20 cellular contexts compared by ENCODE assay signal in the genomic region with DNA sequence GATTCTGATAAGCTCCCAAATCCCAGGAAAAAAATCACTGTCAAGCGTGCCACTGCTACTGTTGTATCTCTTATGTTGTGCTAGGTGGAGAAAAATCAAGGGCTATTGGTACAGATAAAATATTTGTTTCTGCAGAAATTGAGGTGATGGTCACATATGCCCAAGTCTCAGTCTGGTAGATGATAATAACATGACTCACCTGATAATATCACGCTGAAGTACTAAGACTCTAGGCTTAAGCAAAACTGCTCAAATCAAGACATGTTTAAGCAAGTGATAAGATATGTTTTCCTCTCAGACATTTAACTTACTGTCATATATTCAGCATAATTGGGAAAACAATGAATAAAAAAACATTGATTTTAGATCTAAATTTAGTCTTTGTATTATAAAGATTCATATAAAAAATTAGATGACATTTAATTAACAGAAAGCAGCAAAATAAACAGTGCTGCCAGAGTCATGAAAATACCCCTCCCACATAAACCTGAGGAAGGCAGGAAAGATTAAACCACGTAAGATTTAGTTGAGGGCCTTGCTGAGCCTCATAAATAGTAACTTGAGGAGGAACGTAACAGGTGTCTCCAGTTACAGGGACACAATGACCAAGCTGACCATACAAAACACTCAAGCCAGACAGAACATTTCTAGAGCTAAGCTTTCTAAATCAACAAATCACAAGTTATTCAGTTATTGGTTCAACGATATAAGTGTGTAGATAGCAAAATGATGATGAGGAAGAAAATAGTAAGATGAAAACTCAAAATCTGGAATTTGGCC.
"Had no signal": no experiment of that assay in that cellular context is flagged by ENCODE, and none has a peak within 500 bp of the region (broad histone marks: within the 10 kb centered on the region; RNA-seq: fewer than 3 reads in every experiment).

No MANE protein-coding gene starts in this region.

- H3K27me3 Mint-ChIP-seq: activated B cell treated with CpG ODN at 0.5 μM for 24 hours; activated CD8-positive, alpha-beta T cell treated with anti-CD3 and anti-CD28 coated beads for 36 hours; activated naive CD8-positive, alpha-beta T cell treated with anti-CD3 and anti-CD28 coated beads, Interleukin-2, amount 10 ng/mL, durations not matched to agents 7 days and 5 days; activated T-helper 17 cell treated with anti-CD3 and anti-CD28 coated beads, Interleukin-2, amount 50 U/mL, for 72 hours; effector memory CD8-positive, alpha-beta T cell; stimulated activated memory B cell treated with anti-CD40 and anti-IgM and Interleukin-4, amounts not matched to agents 10 μg/mL and 1 μg/mL and 100 μg/mL, for 72 hours had no signal

- H3K9me3 Mint-ChIP-seq: activated B cell treated with CpG ODN at 0.5 μM for 24 hours; activated CD8-positive, alpha-beta T cell treated with anti-CD3 and anti-CD28 coated beads for 36 hours; activated naive CD8-positive, alpha-beta T cell treated with anti-CD3 and anti-CD28 coated beads, Interleukin-2, amount 10 ng/mL, durations not matched to agents 7 days and 5 days; activated T-helper 17 cell treated with anti-CD3 and anti-CD28 coated beads, Interleukin-2, amount 50 U/mL, for 72 hours; effector memory CD8-positive, alpha-beta T cell; natural killer cell; stimulated activated memory B cell treated with anti-CD40 and anti-IgM and Interleukin-4, amounts not matched to agents 10 μg/mL and 1 μg/mL and 100 μg/mL, for 72 hours had no signal

- ATAC-seq: activated CD8-positive, alpha-beta T cell treated with anti-CD3 and anti-CD28 coated beads for 36 hours; activated T-helper 17 cell treated with anti-CD3 and anti-CD28 coated beads, Interleukin-2, amount 50 U/mL, for 72 hours; effector memory CD8-positive, alpha-beta T cell; natural killer cell; stimulated activated memory B cell treated with anti-CD40 and anti-IgM and Interleukin-4, amounts not matched to agents 10 μg/mL and 1 μg/mL and 100 μg/mL, for 72 hours had no signal

- H3K36me3 ChIP-seq: sigmoid colon, spleen, upper lobe of left lung had no signal

- H3K4me1 ChIP-seq: sigmoid colon, spleen, testis, upper lobe of left lung had no signal

- DNase-seq: activated B cell treated with CpG ODN at 0.5 μM for 24 hours; activated CD4-positive, alpha-beta T cell treated with anti-CD3 and anti-CD28 coated beads for 4 hours; activated CD8-positive, alpha-beta T cell treated with anti-CD3 and anti-CD28 coated beads for 36 hours; activated naive CD4-positive, alpha-beta T cell; activated naive CD8-positive, alpha-beta T cell treated with anti-CD3 and anti-CD28 coated beads, Interleukin-2, amount 10 ng/mL, durations not matched to agents 7 days and 5 days; activated T-cell treated with anti-CD3 and anti-CD28 coated beads, Interleukin-2, amount 50 U/mL, for 1 hour; amygdala; effector memory CD8-positive, alpha-beta T cell; glutamatergic neuron; hypothalamus; kidney glomerular epithelial cell; mesenchymal stem cell; natural killer cell; sigmoid colon; spleen; stimulated activated CD4-positive, alpha-beta T cell treated with anti-CD3 and anti-CD28 coated beads, Interleukin-4, amount 100 ng/mL, for 4 hours; testis; upper lobe of left lung had no signal

- H3K4me3 Mint-ChIP-seq: activated B cell treated with CpG ODN at 0.5 μM for 24 hours; activated CD8-positive, alpha-beta T cell treated with anti-CD3 and anti-CD28 coated beads for 36 hours; activated naive CD8-positive, alpha-beta T cell treated with anti-CD3 and anti-CD28 coated beads, Interleukin-2, amount 10 ng/mL, durations not matched to agents 7 days and 5 days; activated T-helper 17 cell treated with anti-CD3 and anti-CD28 coated beads, Interleukin-2, amount 50 U/mL, for 72 hours; effector memory CD8-positive, alpha-beta T cell; natural killer cell; stimulated activated memory B cell treated with anti-CD40 and anti-IgM and Interleukin-4, amounts not matched to agents 10 μg/mL and 1 μg/mL and 100 μg/mL, for 72 hours had no signal

- H3K4me1 Mint-ChIP-seq: activated naive CD8-positive, alpha-beta T cell treated with anti-CD3 and anti-CD28 coated beads, Interleukin-2, amount 10 ng/mL, durations not matched to agents 7 days and 5 days; activated T-helper 17 cell treated with anti-CD3 and anti-CD28 coated beads, Interleukin-2, amount 50 U/mL, for 72 hours had no signal

- H3K27me3 ChIP-seq: sigmoid colon, spleen, testis, upper lobe of left lung had no signal

- H3K4me3 ChIP-seq: sigmoid colon, spleen, testis, upper lobe of left lung had no signal

- H3K27ac ChIP-seq: sigmoid colon, spleen, testis, upper lobe of left lung had no signal

- H3K36me3 Mint-ChIP-seq: natural killer cell had no signal

- H3K9me3 ChIP-seq: sigmoid colon, spleen, testis, upper lobe of left lung had no signal

- H3K27ac Mint-ChIP-seq: activated B cell treated with CpG ODN at 0.5 μM for 24 hours; activated CD8-positive, alpha-beta T cell treated with anti-CD3 and anti-CD28 coated beads for 36 hours; activated naive CD8-positive, alpha-beta T cell treated with anti-CD3 and anti-CD28 coated beads, Interleukin-2, amount 10 ng/mL, durations not matched to agents 7 days and 5 days; activated T-helper 17 cell treated with anti-CD3 and anti-CD28 coated beads, Interleukin-2, amount 50 U/mL, for 72 hours; effector memory CD8-positive, alpha-beta T cell; natural killer cell; stimulated activated memory B cell treated with anti-CD40 and anti-IgM and Interleukin-4, amounts not matched to agents 10 μg/mL and 1 μg/mL and 100 μg/mL, for 72 hours had no signal
